ENCODE assay signal across 17 cellular contexts in genomic region chr4:98470831-98471230, GRCh38.
DNase-seq lines count a peak whose midpoint lies in the region; ATAC-seq and TF ChIP-seq lines count a peak whose summit lies in the region.
"Had no signal": no experiment of that assay in that cellular context is flagged by ENCODE, and none has a peak within 500 bp of the region (broad histone marks: within the 10 kb centered on the region; RNA-seq: fewer than 3 reads in every experiment).

No MANE protein-coding gene starts in this region.

- no peak overlapping the region for H3K4me3 ChIP-seq in astrocyte of the cerebellum (ENCODE audit: low read depth, low read length)
- no peak overlapping the region for H3K4me3 ChIP-seq in osteoblast (ENCODE audit: insufficient read depth, low read length)
- H3K4me3 ChIP-seq: heart right ventricle, right atrium auricular region, thyroid gland had no signal

- no peaks in the 10 kb centered on the region for H3K9me3 ChIP-seq in osteoblast (ENCODE audit: low read depth, low read length)
- H3K9me3 ChIP-seq: heart right ventricle, right atrium auricular region, thyroid gland had no signal

- no peaks in the 10 kb centered on the region for H3K79me2 ChIP-seq in osteoblast (ENCODE audit: insufficient read depth, low read length)

- in situ Hi-C loops in astrocyte of the cerebellum (cut with HindIII; ENCODE audit: low sequenced_read_pairs) = no loop called here

- H3K27me3 ChIP-seq in osteoblast (ENCODE audit: insufficient read depth, low read length) = no peaks in the 10 kb centered on the region
- H3K27me3 ChIP-seq: heart right ventricle, right atrium auricular region, thyroid gland had no signal

- DNase-seq in EH (ENCODE audit: low read depth) (peak; percentile 42), MV-4-11 (lab: John Stamatoyannopoulos, UW) (peak; percentile 27), astrocyte of the cerebellum (ENCODE audit: low read depth) (peak; percentile 88), osteoblast (ENCODE audit: insufficient read length, low spot score, missing footprints) (peak; percentile 78), NOMO-1 treated with DMSO at 0.1 percent for 48 hours (lab: John Stamatoyannopoulos, UW; ENCODE audit: unreplicated experiment) (no peak), DMS114 treated with DMSO at 0.1 percent for 48 hours (lab: John Stamatoyannopoulos, UW; ENCODE audit: unreplicated experiment) (no peak)
- DNase-seq: activated naive CD4-positive, alpha-beta T cell treated with anti-CD3 and anti-CD28 coated beads for 36 hours; AML-193; heart right ventricle; HFFc6; IMR-90; NCI-H1105 treated with DMSO at 0.1 percent for 48 hours; NCI-H2171; thyroid gland had no signal

- H3K36me3 ChIP-seq in osteoblast (ENCODE audit: insufficient read depth, low read length) = peaks cover 14% of the 10 kb centered on the region
- H3K36me3 ChIP-seq: heart right ventricle, right atrium auricular region, thyroid gland had no signal

- TF ChIP-seq CTCF in astrocyte of the cerebellum (IDR thresholded peaks at IDR 0.05; ENCODE audit: low read depth, low read length, missing control alignments) (no peak), osteoblast (IDR thresholded peaks at IDR 0.05; ENCODE audit: extremely low read depth, low read depth, low read length) (no peak)

- no peaks in the 10 kb centered on the region for H4K20me1 ChIP-seq in osteoblast (ENCODE audit: insufficient read depth, low read length)

- peaks cover 44% of the 10 kb centered on the region for H3K4me1 ChIP-seq in osteoblast (ENCODE audit: insufficient read depth, low read length)

- peak overlapping the region; percentile 49 for H3K4me2 ChIP-seq in osteoblast (ENCODE audit: insufficient read depth, low read length)

- H2AFZ ChIP-seq in osteoblast (ENCODE audit: low read length) = peak overlapping the region; percentile 14

- H3K27ac ChIP-seq in osteoblast (ENCODE audit: low read depth, low read length) = peak overlapping the region; percentile 76
- H3K27ac ChIP-seq: heart right ventricle, right atrium auricular region, thyroid gland had no signal

- ATAC-seq in HG02981 (IDR thresholded peaks at IDR 0.05; ENCODE audit: unreplicated experiment) = no peak
- ATAC-seq in GM19395 (IDR thresholded peaks at IDR 0.05; ENCODE audit: unreplicated experiment) = no peak
- ATAC-seq: heart right ventricle had no signal

Comparison
In these comparisons a context has a peak if more than half of its experiments do, and no peak if none do; other contexts are left out.
1. DNase-seq: peak in EH (single experiment), MV-4-11 (single experiment), astrocyte of the cerebellum (single experiment) and osteoblast (single experiment); none in NOMO-1 treated with DMSO at 0.1 percent for 48 hours (single experiment) and DMS114 treated with DMSO at 0.1 percent for 48 hours (single experiment).